Comparison of ENCODE assay signal across 30 cellular contexts in the genomic region with DNA sequence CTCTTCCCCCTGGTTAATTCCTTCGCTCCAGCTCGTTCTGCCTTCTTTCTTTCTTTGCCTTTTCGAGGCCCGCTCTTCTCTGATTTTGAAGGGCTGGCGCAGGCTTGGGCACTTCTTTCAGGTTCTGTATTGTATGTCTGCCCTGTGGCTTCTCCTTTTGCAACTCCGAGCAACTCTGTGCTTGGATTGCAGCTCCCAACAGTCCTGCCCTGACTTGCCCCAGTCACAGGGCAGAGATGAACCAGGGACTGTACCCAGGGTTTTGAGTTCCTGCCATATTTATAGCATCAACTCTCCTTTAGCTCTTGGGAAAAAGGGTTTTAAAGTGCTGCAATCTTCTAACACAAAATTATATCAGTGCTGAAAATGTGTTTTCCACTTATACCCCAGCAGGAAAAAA. TPM values are rescaled to one million over a fixed set of nuclear protein-coding genes. Genes with fewer than 3 reads are reported as not detected.
DNase-seq lines count a peak whose midpoint lies in the region; ATAC-seq and TF ChIP-seq lines count a peak whose summit lies in the region.
"Had no signal": no experiment of that assay in that cellular context is flagged by ENCODE, and none has a peak within 500 bp of the region (broad histone marks: within the 10 kb centered on the region; RNA-seq: fewer than 3 reads in every experiment).

No MANE protein-coding gene starts in this region.

- intact Hi-C loops in activated CD8-positive, alpha-beta T cell treated with anti-CD3 and anti-CD28 coated beads for 36 hours (cut with micrococcal nuclease), result no loop called here

- H3K4me1 Mint-ChIP-seq in activated T-cell treated with anti-CD3 and anti-CD28 coated beads, Interleukin-2, amount 50 U/mL, for 72 hours (ENCODE audit: low read depth), result peaks cover 77% of the 10 kb centered on the region
- H3K4me1 Mint-ChIP-seq in activated CD8-positive, alpha-beta T cell treated with anti-CD3 and anti-CD28 coated beads for 36 hours (ENCODE audit: low read depth), result peaks cover 78% of the 10 kb centered on the region
- peaks cover 94% of the 10 kb centered on the region for H3K4me1 Mint-ChIP-seq in stimulated activated naive CD8-positive, alpha-beta T cell treated with anti-CD3 and anti-CD28 coated beads, Interleukin-15, amount 100 ng/mL, for 72 hours
- no peaks in the 10 kb centered on the region for H3K4me1 Mint-ChIP-seq in stimulated activated memory B cell treated with anti-CD40 and anti-IgM and Interleukin-4, amounts not matched to agents 10 μg/mL and 1 μg/mL and 100 μg/mL, for 72 hours

- no peaks in the 10 kb centered on the region for H3K9me3 Mint-ChIP-seq in activated T-cell treated with anti-CD3 and anti-CD28 coated beads, Interleukin-2, amount 50 U/mL, for 72 hours
- H3K9me3 Mint-ChIP-seq in activated CD8-positive, alpha-beta T cell treated with anti-CD3 and anti-CD28 coated beads for 36 hours, result peaks cover 5% of the 10 kb centered on the region
- H3K9me3 Mint-ChIP-seq in stimulated activated naive CD8-positive, alpha-beta T cell treated with anti-CD3 and anti-CD28 coated beads, Interleukin-15, amount 100 ng/mL, for 72 hours, result peaks cover 0 to 5% of the 10 kb centered on the region in 2 donors
- peaks cover 3% of the 10 kb centered on the region for H3K9me3 Mint-ChIP-seq in stimulated activated memory B cell treated with anti-CD40 and anti-IgM and Interleukin-4, amounts not matched to agents 10 μg/mL and 1 μg/mL and 100 μg/mL, for 72 hours

- no peak overlapping the region for H3K4me3 ChIP-seq in epithelial cell of esophagus (ENCODE audit: low read length)
- H3K4me3 ChIP-seq: body of pancreas, gastroesophageal sphincter, GM12878, hepatocyte, lung, mucosa of descending colon, ovary, PC-9 had no signal

- CTCF ChIA-PET in activated CD8-positive, alpha-beta T cell treated with anti-CD3 and anti-CD28 coated beads for 36 hours (lab: Charles Lee), result interaction anchor here (1.2 to 3.9 kb wide), 3 partner anchors 10 to 13 kb away, joined by 4 to 18 read pairs (median 7); no protein-coding TSS in a partner anchor

- peak overlapping the region; percentile 78 for H3K27ac Mint-ChIP-seq in activated T-cell treated with anti-CD3 and anti-CD28 coated beads, Interleukin-2, amount 50 U/mL, for 72 hours
- peak overlapping the region; percentile 97 for H3K27ac Mint-ChIP-seq in activated CD8-positive, alpha-beta T cell treated with anti-CD3 and anti-CD28 coated beads for 36 hours
- peak overlapping the region; percentile 71 to 90 for H3K27ac Mint-ChIP-seq in stimulated activated naive CD8-positive, alpha-beta T cell treated with anti-CD3 and anti-CD28 coated beads, Interleukin-15, amount 100 ng/mL, for 72 hours
- no peak overlapping the region for H3K27ac Mint-ChIP-seq in stimulated activated memory B cell treated with anti-CD40 and anti-IgM and Interleukin-4, amounts not matched to agents 10 μg/mL and 1 μg/mL and 100 μg/mL, for 72 hours
- H3K27ac Mint-ChIP-seq: activated CD4-positive, alpha-beta memory T cell treated with anti-CD3 and anti-CD28 coated beads for 36 hours had no signal

- H3K36me3 Mint-ChIP-seq in activated T-cell treated with anti-CD3 and anti-CD28 coated beads, Interleukin-2, amount 50 U/mL, for 72 hours (ENCODE audit: insufficient read depth in 2 of 2), result no peaks in the 10 kb centered on the region
- peaks cover 42% of the 10 kb centered on the region for H3K36me3 Mint-ChIP-seq in activated CD8-positive, alpha-beta T cell treated with anti-CD3 and anti-CD28 coated beads for 36 hours (ENCODE audit: low read depth)
- H3K36me3 Mint-ChIP-seq in stimulated activated memory B cell treated with anti-CD40 and anti-IgM and Interleukin-4, amounts not matched to agents 10 μg/mL and 1 μg/mL and 100 μg/mL, for 72 hours, result peaks cover 5% of the 10 kb centered on the region

- ATAC-seq in activated T-cell treated with anti-CD3 and anti-CD28 coated beads, Interleukin-2, amount 50 U/mL, for 72 hours (replicated peaks in 1 of 2), result no peak
- no peak for ATAC-seq in activated CD8-positive, alpha-beta T cell treated with anti-CD3 and anti-CD28 coated beads for 36 hours
- no peak for ATAC-seq in stimulated activated naive CD8-positive, alpha-beta T cell treated with anti-CD3 and anti-CD28 coated beads, Interleukin-15, amount 100 ng/mL, for 72 hours
- ATAC-seq in stimulated activated memory B cell treated with anti-CD40 and anti-IgM and Interleukin-4, amounts not matched to agents 10 μg/mL and 1 μg/mL and 100 μg/mL, for 72 hours, result no peak
- ATAC-seq: body of pancreas, gastroesophageal sphincter, GM12878, left cardiac atrium, mucosa of descending colon, Right ventricle myocardium inferior had no signal

- POLR2A ChIA-PET in activated CD8-positive, alpha-beta T cell treated with anti-CD3 and anti-CD28 coated beads for 36 hours (lab: Charles Lee), result interaction anchor here (1.1 to 12.6 kb wide), 9 partner anchors 8 to 36 kb away, joined by 3 to 129 read pairs (median 11); a partner anchor contains a TSS

- no peak for DNase-seq in activated T-cell treated with anti-CD3 and anti-CD28 coated beads, Interleukin-2, amount 50 U/mL, for 72 hours
- DNase-seq in activated T-cell treated with anti-CD3 and anti-CD28 coated beads for 4 hours (no peak), epithelial cell of esophagus (ENCODE audit: low read depth) (peak; percentile 74), RPMI8226 (no peak)
- DNase-seq in activated CD8-positive, alpha-beta T cell treated with anti-CD3 and anti-CD28 coated beads for 36 hours, result no peak
- DNase-seq in stimulated activated naive CD8-positive, alpha-beta T cell treated with anti-CD3 and anti-CD28 coated beads, Interleukin-15, amount 100 ng/mL, for 72 hours, result no peak
- DNase-seq: activated CD4-positive, alpha-beta memory T cell treated with anti-CD3 and anti-CD28 coated beads for 36 hours; body of pancreas; HCEC 1CT; Karpas-422; left cardiac atrium; mucosa of descending colon; NCI-H1417; NCI-H2029 treated with DMSO at 0.1 percent for 48 hours; NCI-H226; NCI-H526 treated with DMSO at 0.1 percent for 48 hours; ovary; PC-9; SK-N-SH; stimulated activated naive CD4-positive, alpha-beta T cell; testis had no signal

- no peak for TF ChIP-seq CTCF in activated CD8-positive, alpha-beta T cell treated with anti-CD3 and anti-CD28 coated beads for 36 hours (IDR thresholded peaks at IDR 0.05)
- no peak for TF ChIP-seq CTCF in epithelial cell of esophagus (IDR thresholded peaks at IDR 0.05; ENCODE audit: insufficient read depth, low read depth, low read length, missing control alignments)

- no peaks in the 10 kb centered on the region for H3K27me3 Mint-ChIP-seq in activated T-cell treated with anti-CD3 and anti-CD28 coated beads, Interleukin-2, amount 50 U/mL, for 72 hours (ENCODE audit: low read depth)
- H3K27me3 Mint-ChIP-seq in activated CD8-positive, alpha-beta T cell treated with anti-CD3 and anti-CD28 coated beads for 36 hours, result no peaks in the 10 kb centered on the region
- H3K27me3 Mint-ChIP-seq in stimulated activated naive CD8-positive, alpha-beta T cell treated with anti-CD3 and anti-CD28 coated beads, Interleukin-15, amount 100 ng/mL, for 72 hours, result no peaks in the 10 kb centered on the region
- H3K27me3 Mint-ChIP-seq in stimulated activated memory B cell treated with anti-CD40 and anti-IgM and Interleukin-4, amounts not matched to agents 10 μg/mL and 1 μg/mL and 100 μg/mL, for 72 hours, result peaks cover 21% of the 10 kb centered on the region

- peak overlapping the region; percentile 72 to 82 for H3K4me3 Mint-ChIP-seq in activated T-cell treated with anti-CD3 and anti-CD28 coated beads, Interleukin-2, amount 50 U/mL, for 72 hours
- H3K4me3 Mint-ChIP-seq in activated CD8-positive, alpha-beta T cell treated with anti-CD3 and anti-CD28 coated beads for 36 hours, result peak overlapping the region; percentile 72
- peak overlapping the region; percentile 78 to 80 for H3K4me3 Mint-ChIP-seq in stimulated activated naive CD8-positive, alpha-beta T cell treated with anti-CD3 and anti-CD28 coated beads, Interleukin-15, amount 100 ng/mL, for 72 hours
- H3K4me3 Mint-ChIP-seq in stimulated activated memory B cell treated with anti-CD40 and anti-IgM and Interleukin-4, amounts not matched to agents 10 μg/mL and 1 μg/mL and 100 μg/mL, for 72 hours, result no peak overlapping the region
- H3K4me3 Mint-ChIP-seq: activated CD4-positive, alpha-beta memory T cell treated with anti-CD3 and anti-CD28 coated beads for 36 hours had no signal

RNA-seq across cellular contexts. Expression of a gene that starts 31.1 kb away (rescaled TPM):
- total RNA-seq in activated T-cell treated with anti-CD3 and anti-CD28 coated beads, Interleukin-2, amount 50 U/mL, for 72 hours, result 100 to 1,000 TPM; 180 to 222 TPM
- 100 to 1,000 TPM; 419 to 432 TPM for total RNA-seq in activated CD8-positive, alpha-beta T cell treated with anti-CD3 and anti-CD28 coated beads for 36 hours
- total RNA-seq: fibroblast of lung, renal cortical epithelial cell had no signal

RNA-seq across cellular contexts. Expression of a gene that starts 39.8 kb away (rescaled TPM):
- 10 to 100 TPM; 71.2 to 79.3 TPM for total RNA-seq in activated T-cell treated with anti-CD3 and anti-CD28 coated beads, Interleukin-2, amount 50 U/mL, for 72 hours
- total RNA-seq in activated CD8-positive, alpha-beta T cell treated with anti-CD3 and anti-CD28 coated beads for 36 hours, result 100 to 1,000 TPM; 319 to 321 TPM
- total RNA-seq: dermis microvascular lymphatic vessel endothelial cell, fibroblast of lung, PC-9, renal cortical epithelial cell had no signal
